ENCODE assay signal across 8 cellular contexts in the genomic region with DNA sequence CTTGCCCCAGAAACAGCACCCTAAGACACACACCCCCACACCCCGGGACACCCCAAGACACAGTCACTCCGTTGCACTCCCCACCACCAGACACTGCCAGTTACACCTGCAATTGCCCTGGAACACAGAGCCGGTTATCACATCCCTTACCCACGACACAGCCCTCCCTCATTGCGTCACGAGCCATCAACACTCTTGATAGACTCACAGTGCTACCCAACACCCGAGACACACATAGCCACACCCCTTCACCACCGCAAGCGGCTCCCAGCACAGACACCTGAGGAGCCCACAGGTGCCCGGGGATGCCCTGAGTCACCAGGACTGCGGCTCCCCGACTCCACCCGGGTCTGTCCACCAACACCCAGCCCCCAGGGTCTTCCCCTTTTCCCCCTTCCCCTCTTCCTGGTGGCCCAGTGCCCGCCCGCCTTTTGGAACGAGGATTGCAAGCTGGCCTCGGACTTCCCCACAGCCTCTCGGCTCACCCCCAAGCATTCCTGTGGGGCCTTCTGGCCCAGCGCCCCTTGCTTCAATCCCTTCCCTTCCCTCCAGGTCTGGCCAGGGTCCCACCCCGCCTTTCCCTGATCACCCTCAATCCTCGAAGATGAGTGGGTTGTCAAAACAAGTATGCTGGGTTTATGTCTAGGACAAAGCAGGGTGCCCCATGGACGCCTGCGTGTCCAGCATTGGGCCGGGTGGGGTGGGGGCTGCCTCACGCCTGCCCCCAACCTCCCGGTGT. TPM values are rescaled to one million over a fixed set of nuclear protein-coding genes. Genes with fewer than 3 reads are reported as not detected.
DNase-seq lines count a peak whose midpoint lies in the region; FAIRE-seq and TF ChIP-seq lines count a peak whose summit lies in the region.

No MANE protein-coding gene starts in this region.

- H3K9me3 Mint-ChIP-seq in activated CD4-positive, alpha-beta memory T cell treated with anti-CD3 and anti-CD28 coated beads, Interleukin-2, amount 10 ng/mL, durations not matched to agents 7 days and 5 days = no peaks in the 10 kb centered on the region
- H3K9me3 Mint-ChIP-seq in activated T-cell treated with anti-CD3 and anti-CD28 coated beads, Interleukin-2, amount 50 U/mL, for 24 hours = no peaks in the 10 kb centered on the region

- peaks cover 3% of the 10 kb centered on the region for H3K36me3 Mint-ChIP-seq in activated CD4-positive, alpha-beta memory T cell treated with anti-CD3 and anti-CD28 coated beads, Interleukin-2, amount 10 ng/mL, durations not matched to agents 7 days and 5 days (ENCODE audit: low read depth)
- peaks cover 17% of the 10 kb centered on the region for H3K36me3 Mint-ChIP-seq in activated T-cell treated with anti-CD3 and anti-CD28 coated beads, Interleukin-2, amount 50 U/mL, for 24 hours (ENCODE audit: low read depth)

- H3K4me2 ChIP-seq in keratinocyte (ENCODE audit: control insufficient read depth, extremely low read depth, insufficient read depth, low read depth, low read length) (peak overlapping the region; percentile 27), MM.1S (ENCODE audit: low read depth, low read length) (no peak overlapping the region)

- peak; percentile 42 for DNase-seq in D341Med (ENCODE audit: low spot score)
- peak; percentile 76 for DNase-seq in HuH-7.5 (ENCODE audit: low spot score)
- DNase-seq in activated CD4-positive, alpha-beta memory T cell treated with anti-CD3 and anti-CD28 coated beads, Interleukin-2, amount 10 ng/mL, durations not matched to agents 7 days and 5 days = peak; percentile 45
- DNase-seq in keratinocyte (ENCODE audit: low read depth, low spot score) = peak; percentile 80
- DNase-seq in MM.1S = no peak
- DNase-seq in activated T-cell treated with anti-CD3 and anti-CD28 coated beads, Interleukin-2, amount 50 U/mL, for 24 hours = no peak
- no peak for DNase-seq in cortex of kidney (lab: John Stamatoyannopoulos, UW)
- DNase-seq in GF-D8 (lab: John Stamatoyannopoulos, UW) = no peak

- H4K20me1 ChIP-seq in keratinocyte (ENCODE audit: control insufficient read depth, extremely low read depth, insufficient read depth, low read length) (peaks cover 5% of the 10 kb centered on the region), MM.1S (ENCODE audit: insufficient read depth, low read length) (no peaks in the 10 kb centered on the region)

- H3F3A ChIP-seq in MM.1S (ENCODE audit: insufficient read depth, low read length) = no peaks in the 10 kb centered on the region

- CTCF ChIA-PET in activated CD4-positive, alpha-beta memory T cell treated with anti-CD3 and anti-CD28 coated beads, Interleukin-2, amount 10 ng/mL, durations not matched to agents 7 days and 5 days (lab: Charles Lee) = interaction anchor here (0.5 to 3.9 kb wide), 3 partner anchors 12 to 503 kb away, joined by 3 to 26 read pairs (median 3); no protein-coding TSS in a partner anchor

- H3K27ac Mint-ChIP-seq in activated CD4-positive, alpha-beta memory T cell treated with anti-CD3 and anti-CD28 coated beads, Interleukin-2, amount 10 ng/mL, durations not matched to agents 7 days and 5 days = no peak overlapping the region
- H3K27ac Mint-ChIP-seq in activated T-cell treated with anti-CD3 and anti-CD28 coated beads, Interleukin-2, amount 50 U/mL, for 24 hours = no peak overlapping the region

- H3K4me3 ChIP-seq in keratinocyte (ENCODE audit: control insufficient read depth in 2 of 3, extremely low read depth in 1 of 3, insufficient read depth in 2 of 3, low read depth in 1 of 3, low read length in 3 of 3) (no peak overlapping the region), MM.1S (ENCODE audit: low read length) (no peak overlapping the region)

- no peaks in the 10 kb centered on the region for H3K9me3 ChIP-seq in keratinocyte (ENCODE audit: control insufficient read depth, low read depth, low read length)
- no peaks in the 10 kb centered on the region for H3K9me3 ChIP-seq in MM.1S (replicated peaks; ENCODE audit: insufficient read depth, low read length)

- TF ChIP-seq CTCF in keratinocyte (optimal IDR thresholded peaks at IDR 0.05 in 1 of 3, IDR thresholded peaks at IDR 0.05 in 1 of 3, conservative IDR thresholded peaks at IDR 0.05 in 1 of 3; ENCODE audit: extremely low read depth in 1 of 3, insufficient read depth in 2 of 3, low read length in 3 of 3) (no peak), MM.1S (IDR thresholded peaks at IDR 0.05; ENCODE audit: low read length) (no peak)

- H3K4me1 Mint-ChIP-seq in activated CD4-positive, alpha-beta memory T cell treated with anti-CD3 and anti-CD28 coated beads, Interleukin-2, amount 10 ng/mL, durations not matched to agents 7 days and 5 days = peaks cover 33% of the 10 kb centered on the region
- peaks cover 37% of the 10 kb centered on the region for H3K4me1 Mint-ChIP-seq in activated T-cell treated with anti-CD3 and anti-CD28 coated beads, Interleukin-2, amount 50 U/mL, for 24 hours (ENCODE audit: low read depth)

- H3K36me3 ChIP-seq in keratinocyte (ENCODE audit: control insufficient read depth in 2 of 2, extremely low read depth in 1 of 2, insufficient read depth in 2 of 2, low read length in 2 of 2) (peaks cover 19 to 36% of the 10 kb centered on the region in 2 experiments), MM.1S (replicated peaks; ENCODE audit: insufficient read depth, low read length) (no peaks in the 10 kb centered on the region)

- H3K9me2 ChIP-seq in MM.1S (replicated peaks; ENCODE audit: insufficient read depth, low read length) = no peaks in the 10 kb centered on the region

- dilution Hi-C loops in keratinocyte (cut with MboI; ENCODE audit: extremely low pct_ligation_motif_present, low sequenced_read_pairs) = no loop called here

- H3K4me1 ChIP-seq in keratinocyte (ENCODE audit: control insufficient read depth, extremely low read depth, insufficient read depth, low read length) (peaks cover 26% of the 10 kb centered on the region), MM.1S (ENCODE audit: low read length) (no peaks in the 10 kb centered on the region)

- H2AFZ ChIP-seq in keratinocyte (ENCODE audit: control insufficient read depth, low read length) (no peak overlapping the region), MM.1S (ENCODE audit: low read length) (no peak overlapping the region)

- H3K27me3 ChIP-seq in keratinocyte (ENCODE audit: control insufficient read depth, extremely low read depth, insufficient read depth, low read length) (peaks cover 6% of the 10 kb centered on the region), MM.1S (replicated peaks; ENCODE audit: insufficient read depth, low read length) (peaks cover 48% of the 10 kb centered on the region)

- no peak overlapping the region for H3K4me3 Mint-ChIP-seq in activated CD4-positive, alpha-beta memory T cell treated with anti-CD3 and anti-CD28 coated beads, Interleukin-2, amount 10 ng/mL, durations not matched to agents 7 days and 5 days
- H3K4me3 Mint-ChIP-seq in activated T-cell treated with anti-CD3 and anti-CD28 coated beads, Interleukin-2, amount 50 U/mL, for 24 hours = no peak overlapping the region

- H3K27ac ChIP-seq in keratinocyte (ENCODE audit: control insufficient read depth, insufficient read depth, low read length) = peak overlapping the region; percentile 26
- no peak overlapping the region for H3K27ac ChIP-seq in MM.1S (ENCODE audit: low read length)

- POLR2A ChIA-PET in activated CD4-positive, alpha-beta memory T cell treated with anti-CD3 and anti-CD28 coated beads, Interleukin-2, amount 10 ng/mL, durations not matched to agents 7 days and 5 days (lab: Charles Lee) = interaction anchor here (1.0 to 1.8 kb wide), 2 partner anchors 59 to 340 kb away, joined by 3 to 6 read pairs; partner anchors contain the start of genes ASF1B and DDX39A

- H3K9ac ChIP-seq in keratinocyte (ENCODE audit: control insufficient read depth, extremely low read depth, insufficient read depth, low read length) (no peak overlapping the region), MM.1S (ENCODE audit: low read length) (no peak overlapping the region)

- no peaks in the 10 kb centered on the region for H3K9me1 ChIP-seq in keratinocyte (ENCODE audit: control insufficient read depth, extremely low read depth, insufficient read depth, low read length)

- H3K79me2 ChIP-seq in keratinocyte (ENCODE audit: control insufficient read depth, insufficient read depth, low read length) = peaks cover 2% of the 10 kb centered on the region
- H3K79me2 ChIP-seq in MM.1S (ENCODE audit: low read length) = no peaks in the 10 kb centered on the region

- FAIRE-seq in keratinocyte (lab: Jason Lieb, UNC) = peak; percentile 81

- peaks cover 15% of the 10 kb centered on the region for H3K27me3 Mint-ChIP-seq in activated CD4-positive, alpha-beta memory T cell treated with anti-CD3 and anti-CD28 coated beads, Interleukin-2, amount 10 ng/mL, durations not matched to agents 7 days and 5 days
- H3K27me3 Mint-ChIP-seq in activated T-cell treated with anti-CD3 and anti-CD28 coated beads, Interleukin-2, amount 50 U/mL, for 24 hours = peaks cover 25% of the 10 kb centered on the region

RNA-seq across cellular contexts. Expression of gene PTGER1, which starts 1.7 kb away (rescaled TPM):
- total RNA-seq in activated CD4-positive, alpha-beta memory T cell treated with anti-CD3 and anti-CD28 coated beads, Interleukin-2, amount 10 ng/mL, durations not matched to agents 7 days and 5 days = 1 to 10 TPM in 1 of 2 experiments, under 1 TPM in 1; 0.93 to 1.3 TPM
- 0.05 TPM in 1 of 3 replicates, not detected in the others for polyA plus RNA-seq in keratinocyte
- polyA plus RNA-seq in keratinocyte (2011; ENCODE audit: low read depth) = not detected
- polyA plus RNA-seq in keratinocyte (2011; cell fraction: cytosol; rRNA removed) = not detected in 2 replicates
- not detected in 2 replicates for polyA plus RNA-seq in keratinocyte (2011; cell fraction: nucleus; rRNA removed)
- 0.16 TPM in 1 of 2 replicates, not detected in the other for polyA plus RNA-seq in keratinocyte (2012; ENCODE audit: low replicate concordance)
- not detected in 3 replicates for polyA minus RNA-seq in keratinocyte
- not detected for polyA minus RNA-seq in keratinocyte (2011; cell fraction: cytosol; rRNA and poly(A)+ RNA removed)
- not detected in 2 replicates for polyA minus RNA-seq in keratinocyte (2011; cell fraction: nucleus; rRNA and poly(A)+ RNA removed)

RNA-seq across cellular contexts. Expression of gene GIPC1, which starts 19.1 kb away (rescaled TPM):
- total RNA-seq in activated CD4-positive, alpha-beta memory T cell treated with anti-CD3 and anti-CD28 coated beads, Interleukin-2, amount 10 ng/mL, durations not matched to agents 7 days and 5 days = 10 to 100 TPM; 39.8 to 40.0 TPM
- 147 to 254 TPM (median 166 TPM) in 3 replicates for polyA plus RNA-seq in keratinocyte
- polyA plus RNA-seq in keratinocyte (2011; ENCODE audit: low read depth) = 119 TPM
- polyA plus RNA-seq in keratinocyte (2011; cell fraction: cytosol; rRNA removed) = 106 and 260 TPM in 2 replicates
- 107 and 171 TPM in 2 replicates for polyA plus RNA-seq in keratinocyte (2011; cell fraction: nucleus; rRNA removed)
- polyA plus RNA-seq in keratinocyte (2012; ENCODE audit: low replicate concordance) = 188 and 230 TPM in 2 replicates
- polyA minus RNA-seq in keratinocyte = 72.3 to 126 TPM (median 110 TPM) in 3 replicates
- polyA minus RNA-seq in keratinocyte (2011; cell fraction: cytosol; rRNA and poly(A)+ RNA removed) = 300 TPM
- polyA minus RNA-seq in keratinocyte (2011; cell fraction: nucleus; rRNA and poly(A)+ RNA removed) = 93.5 and 97.4 TPM in 2 replicates

RNA-seq across cellular contexts. Expression of gene DNAJB1, which starts 41.4 kb away (rescaled TPM):
- 100 to 1,000 TPM; 108 to 114 TPM for total RNA-seq in activated CD4-positive, alpha-beta memory T cell treated with anti-CD3 and anti-CD28 coated beads, Interleukin-2, amount 10 ng/mL, durations not matched to agents 7 days and 5 days
- 249 to 290 TPM (median 265 TPM) in 3 replicates for polyA plus RNA-seq in keratinocyte
- polyA plus RNA-seq in keratinocyte (2011; ENCODE audit: low read depth) = 402 TPM
- polyA plus RNA-seq in keratinocyte (2011; cell fraction: cytosol; rRNA removed) = 283 and 335 TPM in 2 replicates
- polyA plus RNA-seq in keratinocyte (2011; cell fraction: nucleus; rRNA removed) = 248 and 253 TPM in 2 replicates
- 187 and 359 TPM in 2 replicates for polyA plus RNA-seq in keratinocyte (2012; ENCODE audit: low replicate concordance)
- 150 to 262 TPM (median 198 TPM) in 3 replicates for polyA minus RNA-seq in keratinocyte
- polyA minus RNA-seq in keratinocyte (2011; cell fraction: cytosol; rRNA and poly(A)+ RNA removed) = 156 TPM
- polyA minus RNA-seq in keratinocyte (2011; cell fraction: nucleus; rRNA and poly(A)+ RNA removed) = 90.0 and 121 TPM in 2 replicates

RNA-seq across cellular contexts. Expression of gene PKN1, which starts 43.7 kb away (rescaled TPM):
- 100 to 1,000 TPM; 219 to 232 TPM for total RNA-seq in activated CD4-positive, alpha-beta memory T cell treated with anti-CD3 and anti-CD28 coated beads, Interleukin-2, amount 10 ng/mL, durations not matched to agents 7 days and 5 days
- polyA plus RNA-seq in keratinocyte = 0.62 to 1.1 TPM (median 0.79 TPM) in 3 replicates
- 3.2 TPM for polyA plus RNA-seq in keratinocyte (2011; ENCODE audit: low read depth)
- polyA plus RNA-seq in keratinocyte (2011; cell fraction: cytosol; rRNA removed) = 0.55 and 1.1 TPM in 2 replicates
- polyA plus RNA-seq in keratinocyte (2011; cell fraction: nucleus; rRNA removed) = 0.62 and 1.0 TPM in 2 replicates
- polyA plus RNA-seq in keratinocyte (2012; ENCODE audit: low replicate concordance) = 1.8 and 2.2 TPM in 2 replicates
- 1.9 to 5.7 TPM (median 3.1 TPM) in 3 replicates for polyA minus RNA-seq in keratinocyte
- polyA minus RNA-seq in keratinocyte (2011; cell fraction: cytosol; rRNA and poly(A)+ RNA removed) = 3.8 TPM
- 0.95 and 1.2 TPM in 2 replicates for polyA minus RNA-seq in keratinocyte (2011; cell fraction: nucleus; rRNA and poly(A)+ RNA removed)

RNA-seq across cellular contexts. Expression of gene TECR, which starts 52.6 kb away (rescaled TPM):
- total RNA-seq in activated CD4-positive, alpha-beta memory T cell treated with anti-CD3 and anti-CD28 coated beads, Interleukin-2, amount 10 ng/mL, durations not matched to agents 7 days and 5 days = 100 to 1,000 TPM; 171 to 178 TPM
- 79.7 to 169 TPM (median 92.3 TPM) in 3 replicates for polyA plus RNA-seq in keratinocyte
- polyA plus RNA-seq in keratinocyte (2011; ENCODE audit: low read depth) = 79.3 TPM
- 87.0 and 114 TPM in 2 replicates for polyA plus RNA-seq in keratinocyte (2011; cell fraction: cytosol; rRNA removed)
- polyA plus RNA-seq in keratinocyte (2011; cell fraction: nucleus; rRNA removed) = 115 and 139 TPM in 2 replicates
- polyA plus RNA-seq in keratinocyte (2012; ENCODE audit: low replicate concordance) = 187 and 197 TPM in 2 replicates
- polyA minus RNA-seq in keratinocyte = 161 to 522 TPM (median 205 TPM) in 3 replicates
- 238 TPM for polyA minus RNA-seq in keratinocyte (2011; cell fraction: cytosol; rRNA and poly(A)+ RNA removed)
- 84.0 and 99.5 TPM in 2 replicates for polyA minus RNA-seq in keratinocyte (2011; cell fraction: nucleus; rRNA and poly(A)+ RNA removed)

Comparison
In these comparisons a context has a peak if more than half of its experiments do, and no peak if none do; other contexts are left out.
1. DNase-seq: peak in D341Med (single experiment), HuH-7.5 (single experiment), activated CD4-positive, alpha-beta memory T cell treated with anti-CD3 and anti-CD28 coated beads, Interleukin-2, amount 10 ng/mL, durations not matched to agents 7 days and 5 days (single experiment) and keratinocyte (single experiment); none in MM.1S (single experiment), activated T-cell treated with anti-CD3 and anti-CD28 coated beads, Interleukin-2, amount 50 U/mL, for 24 hours (single experiment), cortex of kidney (single experiment) and GF-D8 (single experiment).